In genomic region chrX:6228720-6229119, GRCh38 we compare ENCODE assay signal across 12 cellular contexts. TPM values are rescaled to one million over a fixed set of nuclear protein-coding genes. Genes with fewer than 3 reads are reported as not detected.
DNase-seq lines count a peak whose midpoint lies in the region; TF ChIP-seq lines count a peak whose summit lies in the region.
"Had no signal": no experiment of that assay in that cellular context is flagged by ENCODE, and none has a peak within 500 bp of the region (broad histone marks: within the 10 kb centered on the region; RNA-seq: fewer than 3 reads in every experiment).

NLGN4X (minus strand) TSS chrX:6228867; CDS start chrX:6151466, 77,401 bp downstream.

- peak within 1 kb of the TSS; percentile 86 to 96 (median 91) for H3K4me3 Mint-ChIP-seq in brain
- H3K4me3 Mint-ChIP-seq: activated naive CD4-positive, alpha-beta T cell treated with anti-CD3 and anti-CD28 coated beads, Interleukin-2, amount 50 U/mL, for 24 hours; HFFc6 had no signal

- no peak for TF ChIP-seq POLR2A in stomach (IDR thresholded peaks at IDR 0.05)
- TF ChIP-seq POLR2A in Peyer's patch (IDR thresholded peaks at IDR 0.05): no peak

- H3K27me3 Mint-ChIP-seq in brain: peaks cover 31% of the 10 kb centered on the region

- H3K27me3 ChIP-seq in Karpas-422 (ENCODE audit: low read length): no peaks in the 10 kb centered on the region
- H3K27me3 ChIP-seq in stomach: peaks cover 6 to 40% (median 34%) of the 10 kb centered on the region in 3 donors
- no peaks in the 10 kb centered on the region for H3K27me3 ChIP-seq in Peyer's patch

- peak within 1 kb of the TSS; percentile 98 for H3K9ac ChIP-seq in Karpas-422 (ENCODE audit: low read length)

- peaks cover 61% of the 10 kb centered on the region for H3K4me1 ChIP-seq in Karpas-422 (ENCODE audit: low read length)
- peaks cover 0 to 26% (median 14%) of the 10 kb centered on the region in 4 donors for H3K4me1 ChIP-seq in stomach
- H3K4me1 ChIP-seq in Peyer's patch: no peaks in the 10 kb centered on the region

- H3K4me3 ChIP-seq in Karpas-422 (ENCODE audit: low read length): peak within 1 kb of the TSS; percentile 94
- H3K4me3 ChIP-seq in stomach: peak within 1 kb of the TSS; percentile 36 to 48 (median 43)
- peak within 1 kb of the TSS in 1 of 4 donors; percentile 49 for H3K4me3 ChIP-seq in Peyer's patch

- peak within 1 kb of the TSS; percentile 93 to 99 (median 98) for H3K27ac Mint-ChIP-seq in brain
- H3K27ac Mint-ChIP-seq: activated naive CD4-positive, alpha-beta T cell treated with anti-CD3 and anti-CD28 coated beads, Interleukin-2, amount 50 U/mL, for 24 hours; HFFc6 had no signal

- H3K9me2 ChIP-seq in Karpas-422 (replicated peaks; ENCODE audit: insufficient read depth, low read length): no peaks in the 10 kb centered on the region

- 0 to 4% (median 3%) methylated on average over 12 of the region's 12 CpGs for WGBS in stomach, 5 donors

- DNase-seq in Karpas-422 (peak; percentile 99), inferior parietal cortex (ENCODE audit: extremely low spot score) (peak; percentile 45), stomach (no peak), NCI-H446 treated with DMSO at 0.1 percent for 48 hours (lab: John Stamatoyannopoulos, UW) (no peak), Peyer's patch (no peak), NCI-H2081 treated with DMSO at 0.1 percent for 48 hours (lab: John Stamatoyannopoulos, UW) (no peak)
- no peak for DNase-seq in activated CD8-positive, alpha-beta memory T cell treated with anti-CD3 and anti-CD28 coated beads, Interleukin-2, amount 50 U/mL, for 48 hours
- DNase-seq: HFFc6, WERI-Rb-1 had no signal

- peaks cover 33% of the 10 kb centered on the region for H4K20me1 ChIP-seq in Karpas-422 (ENCODE audit: insufficient read depth, low read depth, low read length)

- TF ChIP-seq CTCF in brain (conservative IDR thresholded peaks at IDR 0.05): no peak
- no peak for TF ChIP-seq CTCF in stomach (IDR thresholded peaks at IDR 0.05)
- TF ChIP-seq CTCF in Peyer's patch (IDR thresholded peaks at IDR 0.05): no peak

- intact Hi-C loops in stomach (cut with DNase I; ENCODE audit: low total_unique reads): no loop called here

- H3K27ac ChIP-seq in Karpas-422 (ENCODE audit: low read length) (peak within 1 kb of the TSS; percentile 98), stomach (no peak within 1 kb of the TSS), Peyer's patch (no peak within 1 kb of the TSS)
- H3K27ac ChIP-seq: WERI-Rb-1 had no signal

- no peak for TF ChIP-seq EP300 in stomach (IDR thresholded peaks at IDR 0.05)

- H3K4me1 Mint-ChIP-seq in brain: peaks cover 28% of the 10 kb centered on the region
- H3K4me1 Mint-ChIP-seq: activated naive CD4-positive, alpha-beta T cell treated with anti-CD3 and anti-CD28 coated beads, Interleukin-2, amount 50 U/mL, for 24 hours had no signal

- H3K4me2 ChIP-seq in Karpas-422 (ENCODE audit: low read depth, low read length, poor library complexity, severe bottlenecking): peak within 1 kb of the TSS; percentile 89

- H3K36me3 ChIP-seq in Karpas-422 (ENCODE audit: insufficient read depth, low read length) (peaks cover 12% of the 10 kb centered on the region), stomach (no peaks in the 10 kb centered on the region), Peyer's patch (no peaks in the 10 kb centered on the region)
- H3K36me3 ChIP-seq: WERI-Rb-1 had no signal

- H3K9me3 ChIP-seq in Karpas-422 (ENCODE audit: low read length): no peaks in the 10 kb centered on the region
- H3K9me3 ChIP-seq in stomach: no peaks in the 10 kb centered on the region
- H3K9me3 ChIP-seq in Peyer's patch: no peaks in the 10 kb centered on the region

- no peaks in the 10 kb centered on the region for H3K36me3 Mint-ChIP-seq in brain
- H3K36me3 Mint-ChIP-seq: activated naive CD4-positive, alpha-beta T cell treated with anti-CD3 and anti-CD28 coated beads, Interleukin-2, amount 50 U/mL, for 24 hours had no signal

- peaks cover 48% of the 10 kb centered on the region for H3K79me2 ChIP-seq in Karpas-422 (ENCODE audit: low read length)

- H3K9me3 Mint-ChIP-seq in brain: no peaks in the 10 kb centered on the region
- H3K9me3 Mint-ChIP-seq: activated naive CD4-positive, alpha-beta T cell treated with anti-CD3 and anti-CD28 coated beads, Interleukin-2, amount 50 U/mL, for 24 hours; HFFc6 had no signal

- no peak within 1 kb of the TSS for H2AFZ ChIP-seq in Karpas-422 (ENCODE audit: low read length)

RNA-seq across cellular contexts. Expression of gene NLGN4X, which starts in this region (rescaled TPM):
- total RNA-seq in Karpas-422 (2014; rRNA removed; shearing (Covaris generic); ENCODE audit: low replicate concordance): 96.9 and 183 TPM in 2 replicates
- polyA plus RNA-seq in brain (ENCODE audit: insufficient read depth, low read depth, low replicate concordance) (17.4 TPM), stomach (under 1 TPM; 0.37 to 0.46 (median 0.38) TPM)
- total RNA-seq in stomach (1 to 10 TPM in 3 of 5 donors, under 1 TPM in 2; under 0.01 to 9.0 (median 1.9) TPM), Peyer's patch (1 to 10 TPM; 1.1 to 5.0 (median 2.4) TPM)
- total RNA-seq: HFFc6, myocyte had no signal

Comparison
In these comparisons a context has a peak if more than half of its experiments do, and no peak if none do; other contexts are left out.
1. RNA of gene NLGN4X (polyA plus RNA-seq): 17.4 TPM in brain (single experiment); 0.37 to 0.46 TPM in stomach; every median in the first group is over 10 times any median in the second.
2. DNase-seq: peak in Karpas-422 (single experiment) and inferior parietal cortex (single experiment); none in stomach (single experiment), NCI-H446 treated with DMSO at 0.1 percent for 48 hours (single experiment), activated CD8-positive, alpha-beta memory T cell treated with anti-CD3 and anti-CD28 coated beads, Interleukin-2, amount 50 U/mL, for 48 hours (single experiment), Peyer's patch (0 of 3) and NCI-H2081 treated with DMSO at 0.1 percent for 48 hours (single experiment).